In genomic region chr17:80426671-80427326, GRCh38 we compare ENCODE assay signal across 8 cellular contexts. TPM values are rescaled to one million over a fixed set of nuclear protein-coding genes. Genes with fewer than 3 reads are reported as not detected.
DNase-seq lines count a peak whose midpoint lies in the region; ATAC-seq and TF ChIP-seq lines count a peak whose summit lies in the region.

No MANE protein-coding gene starts in this region.

- H3K27me3 ChIP-seq in heart left ventricle, result no peaks in the 10 kb centered on the region

- H3K27me3 Mint-ChIP-seq in activated naive CD8-positive, alpha-beta T cell treated with anti-CD3 and anti-CD28 coated beads for 36 hours, result no peaks in the 10 kb centered on the region

- peaks cover 0 to 20% (median 4%) of the 10 kb centered on the region in 12 donors for H3K4me1 ChIP-seq in heart left ventricle

- peak overlapping the region; percentile 29 for H3K27ac Mint-ChIP-seq in activated naive CD8-positive, alpha-beta T cell treated with anti-CD3 and anti-CD28 coated beads for 36 hours

- no peaks in the 10 kb centered on the region for H3K9me3 ChIP-seq in heart left ventricle

- no peak overlapping the region for H3K4me3 Mint-ChIP-seq in activated naive CD8-positive, alpha-beta T cell treated with anti-CD3 and anti-CD28 coated beads for 36 hours

- H3K4me3 ChIP-seq in heart left ventricle, result no peak overlapping the region

- H3K36me3 ChIP-seq in heart left ventricle, result peaks cover 0 to 18% (median 0%) of the 10 kb centered on the region in 9 donors

- 35 to 43% (median 42%) methylated on average over 17 to 24 of the region's 24 CpGs for WGBS in heart left ventricle, 4 donors

- intact Hi-C loops in heart left ventricle (cut with DNase I), result loop anchor here (1.0 to 10.0 kb wide), 14 partner anchors 126 to 678 kb away; no protein-coding TSS in a partner anchor

- no peak for TF ChIP-seq POLR2A in heart left ventricle (IDR thresholded peaks at IDR 0.05)

- H3K27ac ChIP-seq in heart left ventricle, result no peak overlapping the region

- DNase-seq in AG20443 (ENCODE audit: low spot score), result peak; percentile 94
- peak; percentile 86 for DNase-seq in NAMALWA (ENCODE audit: low spot score)
- DNase-seq in T follicular helper cell (ENCODE audit: low read depth), result peak; percentile 77
- peak; percentile 86 for DNase-seq in activated naive CD8-positive, alpha-beta T cell treated with anti-CD3 and anti-CD28 coated beads for 36 hours
- DNase-seq in heart left ventricle, result peak; percentile 63 to 87 (median 75)
- peak; percentile 50 for DNase-seq in putamen (ENCODE audit: low spot score)

- ATAC-seq in GM19351 (IDR thresholded peaks at IDR 0.05; ENCODE audit: unreplicated experiment), result peak; percentile 51
- ATAC-seq in heart left ventricle, result peak; percentile 52 to 83 (median 80)
- ATAC-seq in HG02623 (IDR thresholded peaks at IDR 0.05; ENCODE audit: unreplicated experiment), result no peak

- no peaks in the 10 kb centered on the region for H3K9me3 Mint-ChIP-seq in activated naive CD8-positive, alpha-beta T cell treated with anti-CD3 and anti-CD28 coated beads for 36 hours

- peak; percentile 91 to 99 (median 96) for TF ChIP-seq CTCF in heart left ventricle (IDR thresholded peaks at IDR 0.05)

- H3K36me3 Mint-ChIP-seq in activated naive CD8-positive, alpha-beta T cell treated with anti-CD3 and anti-CD28 coated beads for 36 hours, result no peaks in the 10 kb centered on the region

- peaks cover 7% of the 10 kb centered on the region for H3K4me1 Mint-ChIP-seq in activated naive CD8-positive, alpha-beta T cell treated with anti-CD3 and anti-CD28 coated beads for 36 hours

RNA-seq across cellular contexts. Expression of gene ENDOV, which starts 11.8 kb away (rescaled TPM):
- total RNA-seq in activated naive CD8-positive, alpha-beta T cell treated with anti-CD3 and anti-CD28 coated beads for 36 hours, result 10 to 100 TPM; 11.7 to 13.8 TPM
- 10 to 100 TPM in 5 of 9 donors, 1 to 10 TPM in 4; 4.2 to 16.2 (median 11.2) TPM for total RNA-seq in heart left ventricle
- polyA plus RNA-seq in heart left ventricle, result 1 to 10 TPM; 8.5 TPM

RNA-seq across cellular contexts. Expression of gene NPTX1, which starts 49.6 kb away (rescaled TPM):
- 1 to 10 TPM; 5.3 to 6.2 TPM for total RNA-seq in activated naive CD8-positive, alpha-beta T cell treated with anti-CD3 and anti-CD28 coated beads for 36 hours
- total RNA-seq in heart left ventricle, result under 1 TPM in 3 of 9 donors, not detected in 6; 0.07 to 0.58 (median 0.12) TPM
- polyA plus RNA-seq in heart left ventricle, result under 1 TPM in 1 of 2 donors, not detected in 1; 0.01 TPM
